Comparison of ENCODE assay signal across 15 cellular contexts in the genomic region with DNA sequence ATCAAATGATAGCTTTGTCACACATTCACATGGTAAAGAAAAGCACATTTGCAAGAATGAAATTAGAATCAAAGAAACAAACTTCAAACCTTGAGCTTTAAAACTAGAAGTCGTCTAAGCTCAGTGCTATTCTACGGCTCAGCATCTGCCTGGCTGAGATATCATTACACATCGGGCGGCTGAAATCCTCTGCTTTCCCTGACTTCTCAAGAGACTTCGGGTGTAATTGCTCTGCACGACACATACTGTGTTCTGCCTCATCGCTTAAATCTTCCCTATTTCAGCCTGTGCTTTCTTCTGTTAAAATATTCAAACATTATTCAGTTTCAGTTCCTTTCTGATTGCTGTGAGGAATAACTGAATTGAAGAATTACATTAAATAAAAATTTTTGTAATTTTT.
DNase-seq lines count a peak whose midpoint lies in the region; ATAC-seq and TF ChIP-seq lines count a peak whose summit lies in the region.
"Had no signal": no experiment of that assay in that cellular context is flagged by ENCODE, and none has a peak within 500 bp of the region (broad histone marks: within the 10 kb centered on the region; RNA-seq: fewer than 3 reads in every experiment).

No MANE protein-coding gene starts in this region.

- peak overlapping the region; percentile 26; the same call in 1 of the 2 replicates for H4K91ac ChIP-seq in IMR-90 (ENCODE audit: insufficient read depth, low read depth, low read length)

- no peaks in the 10 kb centered on the region for H3K4me1 Mint-ChIP-seq in stimulated activated naive CD8-positive, alpha-beta T cell treated with anti-CD3 and anti-CD28 coated beads, Interleukin-15, amount 100 ng/mL, for 72 hours
- H3K4me1 Mint-ChIP-seq: activated CD8-positive, alpha-beta memory T cell treated with anti-CD3 and anti-CD28 coated beads, Interleukin-2, amount 10 ng/mL, durations not matched to agents 7 days and 5 days; activated naive CD8-positive, alpha-beta T cell treated with anti-CD3 and anti-CD28 coated beads for 36 hours had no signal

- H3K4ac ChIP-seq in IMR-90 (ENCODE audit: low read depth, low read length): no peak overlapping the region

- no peak overlapping the region for H3K27ac Mint-ChIP-seq in stimulated activated naive CD8-positive, alpha-beta T cell treated with anti-CD3 and anti-CD28 coated beads, Interleukin-15, amount 100 ng/mL, for 72 hours
- H3K27ac Mint-ChIP-seq: activated CD8-positive, alpha-beta memory T cell treated with anti-CD3 and anti-CD28 coated beads, Interleukin-2, amount 10 ng/mL, durations not matched to agents 7 days and 5 days; activated naive CD8-positive, alpha-beta T cell treated with anti-CD3 and anti-CD28 coated beads for 36 hours had no signal

- H3K27me3 ChIP-seq in IMR-90 (ENCODE audit: control insufficient read depth, insufficient read depth, low read length): no peaks in the 10 kb centered on the region
- H3K27me3 ChIP-seq: dorsolateral prefrontal cortex had no signal

- TF ChIP-seq RAD21 in IMR-90 (IDR thresholded peaks at IDR 0.05; ENCODE audit: low read length): no peak

- H2AK5ac ChIP-seq in IMR-90 (ENCODE audit: low read depth, low read length): no peak overlapping the region

- H3K56ac ChIP-seq in IMR-90 (ENCODE audit: extremely low read depth, insufficient read depth, low read length): no peak overlapping the region

- H3K9me3 ChIP-seq in IMR-90 (ENCODE audit: control insufficient read depth, insufficient read depth, low read length): no peaks in the 10 kb centered on the region
- H3K9me3 ChIP-seq: heart right ventricle, prostate gland, suprapubic skin had no signal

- H3K9me1 ChIP-seq in IMR-90 (ENCODE audit: insufficient read depth, low read length): no peaks in the 10 kb centered on the region

- no peak overlapping the region for H2AK9ac ChIP-seq in IMR-90 (replicated peaks; ENCODE audit: low read depth, low read length, poor library complexity)

- 60% methylated on average over 4 of the region's 7 CpGs; no CpG with 5 or more reads in 1 of the 2 experiments for WGBS in IMR-90 (ENCODE audit: extremely low coverage in 2 of 2, insufficient read length in 1 of 2), 2 experiments

- no peak for TF ChIP-seq CTCF in IMR-90 (conservative IDR thresholded peaks at IDR 0.05; ENCODE audit: low read depth, low read length)
- no peak for TF ChIP-seq CTCF in foreskin fibroblast (IDR thresholded peaks at IDR 0.05; ENCODE audit: low read depth, low read length)

- POLR2A ChIA-PET in IMR-90 (lab: Charles Lee; ENCODE audit: unreplicated experiment): no interaction called here

- H3K23ac ChIP-seq in IMR-90 (ENCODE audit: low read depth, low read length): no peak overlapping the region

- H2BK20ac ChIP-seq in IMR-90 (ENCODE audit: low read depth, low read length): no peak overlapping the region

- H3K4me2 ChIP-seq in IMR-90 (ENCODE audit: low read depth, low read length): peak overlapping the region; percentile 5; the same call in 1 of the 2 replicates

- H2BK120ac ChIP-seq in IMR-90 (ENCODE audit: low read depth, low read length): peak overlapping the region; percentile 4; the same call in 1 of the 2 replicates

- peak; percentile 24 for DNase-seq in IMR-90
- peak; percentile 26 for DNase-seq in RPMI7951 (ENCODE audit: low read depth)
- peak; percentile 43 to 71 for DNase-seq in foreskin fibroblast
- no peak for DNase-seq in sciatic nerve (ENCODE audit: low spot score)
- DNase-seq in NCI-H2081 treated with DMSO at 0.1 percent for 48 hours (lab: John Stamatoyannopoulos, UW): no peak
- no peak for DNase-seq in G401 (ENCODE audit: low spot score)
- DNase-seq in stimulated activated naive CD8-positive, alpha-beta T cell treated with anti-CD3 and anti-CD28 coated beads, Interleukin-15, amount 100 ng/mL, for 72 hours: no peak
- DNase-seq: activated CD8-positive, alpha-beta memory T cell treated with anti-CD3 and anti-CD28 coated beads, Interleukin-2, amount 10 ng/mL, durations not matched to agents 7 days and 5 days; activated naive CD8-positive, alpha-beta T cell treated with anti-CD3 and anti-CD28 coated beads for 36 hours; Calu3; heart right ventricle; mammary epithelial cell had no signal

- CTCF ChIA-PET in IMR-90 (lab: Yijun Ruan, JAX): interaction anchor here (1.1 to 1.8 kb wide), 2 partner anchors 301 to 607 kb away, joined by 4 to 6 read pairs; partner anchors contain the start of gene ITGBL1

- H2BK15ac ChIP-seq in IMR-90 (ENCODE audit: low read depth, low read length): no peak overlapping the region

- intact Hi-C loops in IMR-90 (cut with micrococcal nuclease): loop anchor here (1.0 to 5.0 kb wide), 4 partner anchors 156 to 323 kb away; partner anchors contain the start of gene NALCN
- intact Hi-C loops in sciatic nerve (cut with DNase I): loop anchor here (10.0 kb wide), 2 partner anchors 604 to 1404 kb away; no protein-coding TSS in a partner anchor

- peaks cover 58% of the 10 kb centered on the region for H3K27me3 Mint-ChIP-seq in stimulated activated naive CD8-positive, alpha-beta T cell treated with anti-CD3 and anti-CD28 coated beads, Interleukin-15, amount 100 ng/mL, for 72 hours

- dilution Hi-C loops in IMR-90 (cut with HindIII; ENCODE audit: low sequenced_read_pairs, unreplicated experiment): no loop called here

- H4K8ac ChIP-seq in IMR-90 (ENCODE audit: low read depth in 2 of 2, low read length in 2 of 2): no peak overlapping the region

- H2AFZ ChIP-seq in IMR-90 (replicated peaks; ENCODE audit: low read length, poor library complexity): no peak overlapping the region

- peaks cover 5% of the 10 kb centered on the region for H3K4me1 ChIP-seq in IMR-90 (ENCODE audit: control insufficient read depth, insufficient read depth, low read length)
- H3K4me1 ChIP-seq: prostate gland, suprapubic skin had no signal

- no peak overlapping the region for H3K9ac ChIP-seq in IMR-90 (ENCODE audit: low read depth, low read length)

- no peaks in the 10 kb centered on the region for H4K20me1 ChIP-seq in IMR-90 (ENCODE audit: insufficient read depth, low read length)

- H3K79me1 ChIP-seq in IMR-90 (ENCODE audit: low read depth in 1 of 2, low read length in 2 of 2): no peaks in the 10 kb centered on the region

- H3K4me3 ChIP-seq in IMR-90 (ENCODE audit: insufficient read depth, low read depth, low read length): no peak overlapping the region
- H3K4me3 ChIP-seq in foreskin fibroblast (ENCODE audit: low read depth in 1 of 2, low read length in 2 of 2): no peak overlapping the region
- H3K4me3 ChIP-seq: heart right ventricle, prostate gland, suprapubic skin had no signal

- ATAC-seq in IMR-90 (ENCODE audit: low read depth) (0 out of 2 replicates have a peak, but pooled peaks have one; percentile 46), sciatic nerve (peak; percentile 85)
- no peak for ATAC-seq in stimulated activated naive CD8-positive, alpha-beta T cell treated with anti-CD3 and anti-CD28 coated beads, Interleukin-15, amount 100 ng/mL, for 72 hours
- ATAC-seq: activated CD8-positive, alpha-beta memory T cell treated with anti-CD3 and anti-CD28 coated beads, Interleukin-2, amount 10 ng/mL, durations not matched to agents 7 days and 5 days had no signal

- H3K4me3 Mint-ChIP-seq in stimulated activated naive CD8-positive, alpha-beta T cell treated with anti-CD3 and anti-CD28 coated beads, Interleukin-15, amount 100 ng/mL, for 72 hours: no peak overlapping the region
- H3K4me3 Mint-ChIP-seq: activated CD8-positive, alpha-beta memory T cell treated with anti-CD3 and anti-CD28 coated beads, Interleukin-2, amount 10 ng/mL, durations not matched to agents 7 days and 5 days; activated naive CD8-positive, alpha-beta T cell treated with anti-CD3 and anti-CD28 coated beads for 36 hours had no signal

- no peak overlapping the region for H3K27ac ChIP-seq in IMR-90 (ENCODE audit: insufficient read depth, low read length)
- H3K27ac ChIP-seq: heart right ventricle, prostate gland, suprapubic skin had no signal

- H3K9me3 Mint-ChIP-seq in stimulated activated naive CD8-positive, alpha-beta T cell treated with anti-CD3 and anti-CD28 coated beads, Interleukin-15, amount 100 ng/mL, for 72 hours: no peaks in the 10 kb centered on the region
- H3K9me3 Mint-ChIP-seq: activated naive CD8-positive, alpha-beta T cell treated with anti-CD3 and anti-CD28 coated beads for 36 hours had no signal

- in situ Hi-C loops in IMR-90 (cut with MboI; ENCODE audit: low sequenced_read_pairs): loop anchor here (5.0 kb wide), 1 partner anchor 321 kb away; no protein-coding TSS in a partner anchor
- in situ Hi-C loops in G401 (cut with HindIII; ENCODE audit: low sequenced_read_pairs): no loop called here

- H2BK5ac ChIP-seq in IMR-90 (ENCODE audit: low read depth, low read length, poor library complexity, severe bottlenecking): no peak overlapping the region

- H3K18ac ChIP-seq in IMR-90 (ENCODE audit: low read depth, low read length): no peak overlapping the region

- no peaks in the 10 kb centered on the region for H3K36me3 ChIP-seq in IMR-90 (ENCODE audit: control insufficient read depth, insufficient read depth, low read length)
- H3K36me3 ChIP-seq: heart right ventricle, prostate gland, suprapubic skin had no signal

- no TSS peak for BruUV-seq in IMR-90 (replicated peaks; lab: Mats Ljungman, UMichigan)

- no peak overlapping the region for H4K5ac ChIP-seq in IMR-90 (ENCODE audit: low read depth, low read length)

- no peak for TF ChIP-seq POLR2A in IMR-90 (IDR thresholded peaks at IDR 0.05; ENCODE audit: low read depth, low read length)

- H3K14ac ChIP-seq in IMR-90 (replicated peaks; ENCODE audit: low read depth, low read length): no peak overlapping the region

TF ChIP-seq in IMR-90, 13 proteins besides CTCF, POLR2A, EP300 and RAD21 (continues in another document):
- no peak for TF ChIP-seq RCOR1 (IDR thresholded peaks at IDR 0.05; ENCODE audit: insufficient replicate concordance, low read length)
- TF ChIP-seq MAZ (IDR thresholded peaks at IDR 0.05; ENCODE audit: borderline replicate concordance, low read depth, low read length): no peak
- TF ChIP-seq USF2 (IDR thresholded peaks at IDR 0.05; ENCODE audit: low read depth, low read length): no peak
- no peak for TF ChIP-seq BHLHE40 (IDR thresholded peaks at IDR 0.05; ENCODE audit: low read depth, low read length)
- no peak for TF ChIP-seq CHD1 (IDR thresholded peaks at IDR 0.05; ENCODE audit: low read depth, low read length)
- TF ChIP-seq FOS (IDR thresholded peaks at IDR 0.05; ENCODE audit: low read depth, low read length): no peak
- no peak for TF ChIP-seq CEBPB (IDR thresholded peaks at IDR 0.05; ENCODE audit: low read depth, low read length)
- TF ChIP-seq SMC3 (IDR thresholded peaks at IDR 0.05; ENCODE audit: low read depth, low read length): no peak
- no peak for TF ChIP-seq NFE2L2 (IDR thresholded peaks at IDR 0.05; ENCODE audit: low read depth, low read length)
- no peak for TF ChIP-seq MXI1 (IDR thresholded peaks at IDR 0.05; ENCODE audit: borderline replicate concordance, low read depth, low read length)

Comparison
In these comparisons a context has a peak if more than half of its experiments do, and no peak if none do; other contexts are left out.
1. DNase-seq: peak in IMR-90 (single experiment), RPMI7951 (single experiment) and foreskin fibroblast (2 of 2); none in sciatic nerve (single experiment), NCI-H2081 treated with DMSO at 0.1 percent for 48 hours (single experiment), G401 (single experiment) and stimulated activated naive CD8-positive, alpha-beta T cell treated with anti-CD3 and anti-CD28 coated beads, Interleukin-15, amount 100 ng/mL, for 72 hours (0 of 2).